Comparison of ENCODE assay signal across 8 cellular contexts in genomic region chr1:100894622-100895539, GRCh38. TPM values are rescaled to one million over a fixed set of nuclear protein-coding genes. Genes with fewer than 3 reads are reported as not detected.
DNase-seq lines count a peak whose midpoint lies in the region; ATAC-seq and TF ChIP-seq lines count a peak whose summit lies in the region.

Gene EXTL2 (minus strand): TSS chr1:100894842. CDS start chr1:100888757, 6,085 bp downstream.

- H3K4me3 ChIP-seq in GM12875 (ENCODE audit: low read depth, low read length) (peak within 1 kb of the TSS; percentile 70), left ventricle myocardium inferior (peak within 1 kb of the TSS; percentile 83), urinary bladder (ENCODE audit: low read depth, low read length) (peak within 1 kb of the TSS; percentile 66)

- POLR2A ChIA-PET in T-cell (lab: Charles Lee) = interaction anchor here (0.5 to 1.8 kb wide), 7 partner anchors 26 to 629 kb away, joined by 3 to 8 read pairs (median 3); partner anchors contain the start of gene RTCA (in 1 of the 2)

- H3K27me3 ChIP-seq in left ventricle myocardium inferior (ENCODE audit: low read depth) = no peaks in the 10 kb centered on the region

- H3K27ac ChIP-seq in left ventricle myocardium inferior (replicated peaks) = peak within 1 kb of the TSS; percentile 97
- peak within 1 kb of the TSS; percentile 91 for H3K27ac ChIP-seq in urinary bladder (ENCODE audit: low read depth)

- peaks cover 16% of the 10 kb centered on the region for H3K36me3 ChIP-seq in left ventricle myocardium inferior
- H3K36me3 ChIP-seq in urinary bladder (ENCODE audit: insufficient read depth) = no peaks in the 10 kb centered on the region

- ATAC-seq in HG02763 (IDR thresholded peaks at IDR 0.05; ENCODE audit: unreplicated experiment) = peak; percentile 39
- ATAC-seq in T-cell (replicated peaks in 1 of 4) = peak; percentile 27 to 36 (median 32)

- H3K4me1 Mint-ChIP-seq in T-cell = peaks cover 44 to 55% (median 50%) of the 10 kb centered on the region in 3 donors

- peaks cover 0 to 6% (median 5%) of the 10 kb centered on the region in 3 donors for H3K9me3 Mint-ChIP-seq in T-cell

- H3K4me3 Mint-ChIP-seq in T-cell = peak within 1 kb of the TSS; percentile 99 to 100 (median 100)

- H3K9me3 ChIP-seq in left ventricle myocardium inferior (replicated peaks) = peaks cover 4% of the 10 kb centered on the region

- no peaks in the 10 kb centered on the region for H3K27me3 Mint-ChIP-seq in T-cell

- TF ChIP-seq CTCF in GM12875 (IDR thresholded peaks at IDR 0.05; ENCODE audit: borderline replicate concordance, insufficient read depth, low read depth, low read length) = no peak
- no peak for TF ChIP-seq CTCF in left ventricle myocardium inferior (IDR thresholded peaks at IDR 0.05; ENCODE audit: borderline replicate concordance)

- intact Hi-C loops in left ventricle myocardium inferior (cut with micrococcal nuclease) (no loop called here), posterior vena cava (cut with DNase I) (loop anchor here in 1 of 2 donors (10.0 kb wide), 1 partner anchor 760 kb away; the partner anchor contains the start of genes SASS6 and TRMT13)

- peak within 1 kb of the TSS; percentile 99 for H3K27ac Mint-ChIP-seq in T-cell

- DNase-seq in NCI-H1417 treated with DMSO at 0.1 percent for 48 hours (lab: John Stamatoyannopoulos, UW) = peak; percentile 72
- DNase-seq in T-cell = peak; percentile 17 to 70 (median 48)
- peak; percentile 21 to 90 (median 75) for DNase-seq in amygdala (lab: John Stamatoyannopoulos, UW)
- DNase-seq in left ventricle myocardium inferior = peak; percentile 87
- peak; percentile 92 for DNase-seq in posterior vena cava (ENCODE audit: low spot score)

- H3K4me1 ChIP-seq in left ventricle myocardium inferior = peaks cover 51% of the 10 kb centered on the region
- H3K4me1 ChIP-seq in urinary bladder (ENCODE audit: insufficient read depth) = no peaks in the 10 kb centered on the region

- WGBS in urinary bladder = under 1% methylated on average over 47 of the region's 47 CpGs

- peaks cover 26% of the 10 kb centered on the region for H3K36me3 Mint-ChIP-seq in T-cell

- CTCF ChIA-PET in T-cell (lab: Charles Lee) = interaction anchor here (0.6 to 2.1 kb wide), 7 partner anchors 11 to 414 kb away, joined by 3 to 10 read pairs (median 4); no protein-coding TSS in a partner anchor

RNA-seq across cellular contexts. Expression of gene EXTL2, which starts in this region (rescaled TPM):
- 1 to 10 TPM; 2.4 to 4.1 (median 2.7) TPM for total RNA-seq in T-cell
- 10.6 TPM for total RNA-seq in left ventricle myocardium inferior
- 10 to 100 TPM; 14.5 to 16.0 TPM for total RNA-seq in posterior vena cava
- total RNA-seq in urinary bladder = 67.0 TPM
- 12.9 TPM for polyA plus RNA-seq in urinary bladder

Comparison
In these comparisons a context has a peak if more than half of its experiments do, and no peak if none do; other contexts are left out.
1. Peak in every context shown above with its lines: DNase-seq, ATAC-seq, H3K4me3 ChIP-seq and H3K27ac ChIP-seq.